In the genomic region with DNA sequence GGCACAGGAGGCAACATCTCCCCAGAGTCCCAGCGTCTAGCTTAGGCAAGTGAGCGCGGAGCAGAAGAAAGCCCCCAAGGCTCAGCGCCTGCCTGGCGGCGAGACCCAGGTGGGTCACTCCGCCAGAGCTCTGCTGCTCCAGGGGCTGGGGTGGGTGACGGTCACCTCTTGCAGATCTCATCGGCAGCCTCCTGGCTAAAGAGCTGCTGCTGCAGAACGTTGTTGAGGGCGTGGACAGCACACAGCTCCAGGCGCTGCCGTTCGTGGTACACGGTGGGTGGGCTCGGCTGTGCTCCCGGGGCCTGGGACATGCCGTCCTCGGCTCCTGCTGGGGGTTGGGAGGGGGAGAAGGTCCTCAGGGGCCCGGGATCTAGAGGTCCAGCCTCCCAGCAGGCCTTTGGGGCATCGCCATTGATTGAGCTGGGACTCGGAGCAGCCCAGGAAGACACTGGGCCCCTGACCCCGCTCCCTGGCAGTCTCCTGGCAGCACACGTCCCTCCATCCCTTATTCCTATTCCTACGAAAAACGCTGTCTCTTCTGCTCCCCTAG, we compare ENCODE assay signal across 8 cellular contexts.
DNase-seq lines count a peak whose midpoint lies in the region; ATAC-seq and TF ChIP-seq lines count a peak whose summit lies in the region.

No MANE protein-coding gene starts in this region.

- H3K36me3 ChIP-seq in HEK293 (ENCODE audit: control insufficient read depth in 2 of 2, insufficient read depth in 1 of 2, low read length in 2 of 2), result no peaks in the 10 kb centered on the region; a peak in 1 of 3 replicates

- H3K4me3 Mint-ChIP-seq in activated naive CD8-positive, alpha-beta T cell, result peak overlapping the region; percentile 94
- peak overlapping the region; percentile 80 to 87 for H3K4me3 Mint-ChIP-seq in stimulated activated naive CD8-positive, alpha-beta T cell treated with anti-CD3 and anti-CD28 coated beads, Interleukin-15, amount 100 ng/mL, for 72 hours

- no peaks in the 10 kb centered on the region for H3K36me3 Mint-ChIP-seq in activated naive CD8-positive, alpha-beta T cell

- H3K4me1 Mint-ChIP-seq in activated naive CD8-positive, alpha-beta T cell (ENCODE audit: low read depth), result peaks cover 13% of the 10 kb centered on the region
- peaks cover 39% of the 10 kb centered on the region for H3K4me1 Mint-ChIP-seq in stimulated activated naive CD8-positive, alpha-beta T cell treated with anti-CD3 and anti-CD28 coated beads, Interleukin-15, amount 100 ng/mL, for 72 hours

- no peak for ATAC-seq in stimulated activated naive CD8-positive, alpha-beta T cell treated with anti-CD3 and anti-CD28 coated beads, Interleukin-15, amount 100 ng/mL, for 72 hours
- no peak for ATAC-seq in HG02642 (IDR thresholded peaks at IDR 0.05; ENCODE audit: poor library complexity, unreplicated experiment)

- H3K4me3 ChIP-seq in HEK293 (ENCODE audit: low read depth, low read length), result peak overlapping the region; percentile 64
- peak overlapping the region; percentile 62 for H3K4me3 ChIP-seq in iPS-18c (ENCODE audit: insufficient read depth, low read depth, low read length)

- POLR2A ChIA-PET in HEK293 (lab: Yijun Ruan, JAX), result interaction anchor here (1.1 to 1.7 kb wide), 3 partner anchors 13 to 295 kb away, joined by 3 to 8 read pairs (median 4); a partner anchor contains a TSS

- H3K27ac ChIP-seq in HEK293 (ENCODE audit: extremely low read depth, low read depth, low read length), result peak overlapping the region; percentile 18; the same call in 1 of the 2 replicates

- TF ChIP-seq CTCF in HEK293 (tag by site-specific recombination; IDR thresholded peaks at IDR 0.05), result no peak

- H3K9me3 ChIP-seq in HEK293 (ENCODE audit: control insufficient read depth, insufficient read depth, low read depth, low read length) (no peaks in the 10 kb centered on the region), iPS-18c (ENCODE audit: control insufficient read depth, insufficient read depth, low read length) (no peaks in the 10 kb centered on the region)

- no peaks in the 10 kb centered on the region for H3K9me3 Mint-ChIP-seq in activated naive CD8-positive, alpha-beta T cell (ENCODE audit: low read depth)
- H3K9me3 Mint-ChIP-seq in stimulated activated naive CD8-positive, alpha-beta T cell treated with anti-CD3 and anti-CD28 coated beads, Interleukin-15, amount 100 ng/mL, for 72 hours, result no peaks in the 10 kb centered on the region

- H3K4me1 ChIP-seq in HEK293 (ENCODE audit: control insufficient read depth, insufficient read depth, low read length), result peaks cover 5% of the 10 kb centered on the region

- CTCF ChIA-PET in HEK293 (lab: Yijun Ruan, JAX), result interaction anchor here (0.9 to 1.7 kb wide), 4 partner anchors 27 to 50 kb away, joined by 3 to 5 read pairs (median 3); no protein-coding TSS in a partner anchor

- peaks cover 3% of the 10 kb centered on the region for H3K27me3 Mint-ChIP-seq in activated naive CD8-positive, alpha-beta T cell
- H3K27me3 Mint-ChIP-seq in stimulated activated naive CD8-positive, alpha-beta T cell treated with anti-CD3 and anti-CD28 coated beads, Interleukin-15, amount 100 ng/mL, for 72 hours, result peaks cover 23% of the 10 kb centered on the region

- H3K27ac Mint-ChIP-seq in activated naive CD8-positive, alpha-beta T cell, result peak overlapping the region; percentile 97
- H3K27ac Mint-ChIP-seq in stimulated activated naive CD8-positive, alpha-beta T cell treated with anti-CD3 and anti-CD28 coated beads, Interleukin-15, amount 100 ng/mL, for 72 hours, result peak overlapping the region; percentile 95 to 96

- no peak for DNase-seq in stimulated activated naive CD8-positive, alpha-beta T cell treated with anti-CD3 and anti-CD28 coated beads, Interleukin-15, amount 100 ng/mL, for 72 hours
- DNase-seq in dedifferentiated amniotic fluid mesenchymal stem cell (ENCODE audit: extremely low spot score) (no peak), CD1c-positive myeloid dendritic cell (ENCODE audit: extremely low spot score) (no peak), GM19240 (ENCODE audit: insufficient read length, low spot score) (no peak)

TF ChIP-seq in HEK293, 187 proteins besides CTCF, POLR2A, EP300 and RAD21:
- TF ChIP-seq ZNF221 (tag by site-specific recombination; IDR thresholded peaks at IDR 0.05; ENCODE audit: borderline replicate concordance), result no peak
- TF ChIP-seq ZNF366 (tag by site-specific recombination; conservative IDR thresholded peaks at IDR 0.05), result 0 out of 2 replicates have a peak, but pooled peaks have one; percentile 41
